ENCODE assay signal across 12 cellular contexts in genomic region chr12:68977909-68978610, GRCh38. TPM values are rescaled to one million over a fixed set of nuclear protein-coding genes. Genes with fewer than 3 reads are reported as not detected.
DNase-seq lines count a peak whose midpoint lies in the region; ATAC-seq lines count a peak whose summit lies in the region.
"Had no signal": no experiment of that assay in that cellular context is flagged by ENCODE, and none has a peak within 500 bp of the region (broad histone marks: within the 10 kb centered on the region; RNA-seq: fewer than 3 reads in every experiment).

No MANE protein-coding gene starts in this region.

- in situ Hi-C loops in SK-MEL-5 (cut with HindIII; ENCODE audit: low pct_unique_long_range_greater_than_20kb, low sequenced_read_pairs) = no loop called here

- DNase-seq in NOMO-1 treated with DMSO at 0.1 percent for 48 hours (lab: John Stamatoyannopoulos, UW; ENCODE audit: unreplicated experiment) (peak; percentile 35), NOMO-1 treated with dmso at 0.1 percent for 144 hours (lab: John Stamatoyannopoulos, UW; ENCODE audit: unreplicated experiment) (no peak), SK-MEL-5 (ENCODE audit: low read depth, low spot score) (peak; percentile 43), HPDE6-E6E7 (ENCODE audit: extremely low spot score) (no peak)
- DNase-seq: activated CD4-positive, alpha-beta memory T cell treated with anti-CD3 and anti-CD28 coated beads, Interleukin-2, amount 10 ng/mL, durations not matched to agents 7 days and 5 days; MG63; NCI-H2227 treated with DMSO at 0.1 percent for 48 hours; pancreas had no signal

- peak overlapping the region; percentile 90 for H3K27ac ChIP-seq in layer of hippocampus (ENCODE audit: low read depth, low read length)
- peak overlapping the region; percentile 99 for H3K27ac ChIP-seq in temporal lobe (ENCODE audit: low read depth, low read length)

- no peak for ATAC-seq in HG03139 (IDR thresholded peaks at IDR 0.05; ENCODE audit: unreplicated experiment)
- ATAC-seq in GM19452 (IDR thresholded peaks at IDR 0.05; ENCODE audit: unreplicated experiment) = no peak

- H3K27me3 ChIP-seq in layer of hippocampus (ENCODE audit: control insufficient read depth, insufficient read depth, low read length) = no peaks in the 10 kb centered on the region
- H3K27me3 ChIP-seq: MG63, pancreas had no signal

RNA-seq across cellular contexts. Expression of gene CPM, which starts 45.1 kb away (rescaled TPM):
- 15.0 and 18.2 TPM in 2 replicates for total RNA-seq in SK-MEL-5 (2014; rRNA removed; shearing (Covaris generic))
- polyA plus RNA-seq in SK-MEL-5 (2015; cell fraction: cytosol; rRNA removed) = 15.9 and 19.9 TPM in 2 replicates
- polyA plus RNA-seq in SK-MEL-5 (2015; cell fraction: nucleus; rRNA removed) = 3.1 and 6.7 TPM in 2 replicates
- 1.7 TPM for total RNA-seq in temporal lobe

Comparison
In these comparisons a context has a peak if more than half of its experiments do, and no peak if none do; other contexts are left out.
1. DNase-seq: peak in NOMO-1 treated with DMSO at 0.1 percent for 48 hours (single experiment) and SK-MEL-5 (single experiment); none in NOMO-1 treated with dmso at 0.1 percent for 144 hours (single experiment) and HPDE6-E6E7 (single experiment).